19 cellular contexts compared by ENCODE assay signal in genomic region chr12:80001562-80001961, GRCh38.
DNase-seq lines count a peak whose midpoint lies in the region; ATAC-seq, FAIRE-seq and TF ChIP-seq lines count a peak whose summit lies in the region.
"Had no signal": no experiment of that assay in that cellular context is flagged by ENCODE, and none has a peak within 500 bp of the region (broad histone marks: within the 10 kb centered on the region; RNA-seq: fewer than 3 reads in every experiment).

No MANE protein-coding gene starts in this region.

- no peak overlapping the region for H4K5ac ChIP-seq in H1 (ENCODE audit: insufficient read length, low read depth, low read length)

- no peak for TF ChIP-seq POLR2A in H1 (IDR thresholded peaks at IDR 0.05; ENCODE audit: control extremely low read depth in 1 of 2, low read depth in 2 of 2, low read length in 2 of 2)

- no peaks in the 10 kb centered on the region for H3K23me2 ChIP-seq in H1 (ENCODE audit: low read depth, low read length)

- DNase-seq in H7 (peak; percentile 39), NCI-H69 (lab: John Stamatoyannopoulos, UW) (peak; percentile 58), H1 (ENCODE audit: low read depth in 1 of 2, low spot score in 2 of 2) (no peak), trophoblast cell (peak; percentile 78 to 91), NCI-H524 treated with DMSO at 0.1 percent for 48 hours (lab: John Stamatoyannopoulos, UW) (no peak), COR-L47 (lab: John Stamatoyannopoulos, UW) (no peak)
- DNase-seq: ACHN; CD8-positive, alpha-beta memory T cell; DMS153; EL; HCEC 1CT; MG63; NCI-H1092 treated with DMSO at 0.1 percent for 48 hours; NCI-H187 treated with DMSO at 0.1 percent for 48 hours; NCI-H526; Right ventricle myocardium superior; SK-N-SH had no signal

- H3K27ac ChIP-seq in H1 (ENCODE audit: low read depth, low read length) (no peak overlapping the region), trophoblast cell (ENCODE audit: low read depth, low read length) (no peak overlapping the region)
- H3K27ac ChIP-seq: KMS-11 had no signal

- peaks cover 0 to 6% (median 1%) of the 10 kb centered on the region in 4 experiments; a peak in 2 of 7 replicates for H3K4me1 ChIP-seq in H1 (replicated peaks in 1 of 4; ENCODE audit: control insufficient read depth in 3 of 4, insufficient read depth in 4 of 4, low read length in 3 of 4)
- H3K4me1 ChIP-seq in trophoblast cell (ENCODE audit: control insufficient read depth in 1 of 2, insufficient read depth in 2 of 2, low read length in 2 of 2): peaks cover 9 to 11% of the 10 kb centered on the region in 2 experiments

- no peak overlapping the region for H3K4me2 ChIP-seq in H1 (ENCODE audit: insufficient read depth in 1 of 2, low read depth in 2 of 2, low read length in 2 of 2)
- H3K4me2 ChIP-seq in trophoblast cell (ENCODE audit: low read length): no peak overlapping the region
- H3K4me2 ChIP-seq: KMS-11, SK-N-SH had no signal

- H3K9me3 ChIP-seq in H1 (ENCODE audit: insufficient read depth in 2 of 2, low read depth in 1 of 2, low read length in 1 of 2) (no peaks in the 10 kb centered on the region), trophoblast cell (ENCODE audit: insufficient read depth, low read depth, low read length) (no peaks in the 10 kb centered on the region)
- H3K9me3 ChIP-seq: MG63, SK-N-SH had no signal

- H3K14ac ChIP-seq in H1 (ENCODE audit: insufficient read length) (no peak overlapping the region), trophoblast cell (ENCODE audit: low read length) (no peak overlapping the region)

- H3K18ac ChIP-seq in H1 (ENCODE audit: extremely low read depth, low read length) (no peak overlapping the region), trophoblast cell (ENCODE audit: low read length) (no peak overlapping the region)

- TF ChIP-seq CTCF in H1 (IDR thresholded peaks at IDR 0.05; ENCODE audit: control extremely low read depth in 1 of 3, insufficient read depth in 1 of 3, low read depth in 1 of 3, low read length in 3 of 3): no peak

- H3K79me1 ChIP-seq in H1 (ENCODE audit: low read depth, low read length) (no peaks in the 10 kb centered on the region), trophoblast cell (ENCODE audit: low read length) (peaks cover 2% of the 10 kb centered on the region)

- WGBS in H1 (ENCODE audit: extremely low coverage in 1 of 2, insufficient coverage in 1 of 2, insufficient read length in 1 of 2, insufficient replicate concordance in 2 of 2, low coverage in 1 of 2, low lambda C conversion rate in 2 of 2, missing lambda C conversion rate in 1 of 2), 2 experiments: 94% methylated on average over 1 of the region's 1 CpG; no CpG with 5 or more reads in 1 of the 2 experiments
- WGBS in trophoblast cell (ENCODE audit: extremely low coverage, insufficient coverage, insufficient read length): no CpG with 5 or more reads among the region's 1 CpG

- no peak overlapping the region for H2BK5ac ChIP-seq in H1 (ENCODE audit: low read depth, low read length)
- H2BK5ac ChIP-seq in trophoblast cell (ENCODE audit: low read depth, low read length, poor library complexity): no peak overlapping the region

- H2BK15ac ChIP-seq in H1 (ENCODE audit: low read length): no peak overlapping the region

- FAIRE-seq in H1 (lab: Jason Lieb, UNC): no peak

- H2BK120ac ChIP-seq in H1 (replicated peaks; ENCODE audit: low read depth, low read length) (no peak overlapping the region), trophoblast cell (ENCODE audit: insufficient read depth, low read length, poor library complexity) (no peak overlapping the region)

- H2BK12ac ChIP-seq in H1 (ENCODE audit: low read depth, low read length): no peak overlapping the region
- H2BK12ac ChIP-seq in trophoblast cell (ENCODE audit: low read length): no peak overlapping the region

- no peak for ATAC-seq in HG02642 (IDR thresholded peaks at IDR 0.05; ENCODE audit: poor library complexity, unreplicated experiment)

- H4K12ac ChIP-seq in trophoblast cell (ENCODE audit: low read depth, low read length): no peak overlapping the region

- H3K23ac ChIP-seq in H1 (ENCODE audit: insufficient read length): no peak overlapping the region
- no peak overlapping the region for H3K23ac ChIP-seq in trophoblast cell (ENCODE audit: low read length)

- H2AFZ ChIP-seq in H1 (ENCODE audit: low read length): no peak overlapping the region
- H2AFZ ChIP-seq in trophoblast cell (ENCODE audit: insufficient read depth, low read length, poor library complexity): no peak overlapping the region

- CTCF ChIA-PET in H1 (lab: Charles Lee; ENCODE audit: partially characterized antibody): interaction anchor here (0.7 kb wide), 1 partner anchor 1358 kb away, joined by 3 read pairs; no protein-coding TSS in a partner anchor

- no peak overlapping the region for H3K9ac ChIP-seq in H1 (replicated peaks in 1 of 4; ENCODE audit: extremely low read depth in 1 of 4, low read depth in 3 of 4, low read length in 3 of 4)
- H3K9ac ChIP-seq in trophoblast cell (ENCODE audit: low read length): no peak overlapping the region
- H3K9ac ChIP-seq: KMS-11, SK-N-SH had no signal

- H4K8ac ChIP-seq in H1 (ENCODE audit: extremely low read depth, insufficient read depth, low read length) (no peak overlapping the region), trophoblast cell (ENCODE audit: low read depth, low read length) (no peak overlapping the region)

- no peaks in the 10 kb centered on the region for H4K20me1 ChIP-seq in H1 (replicated peaks in 1 of 2; ENCODE audit: control insufficient read depth in 1 of 2, insufficient read depth in 2 of 2, low read length in 2 of 2)

- no peaks in the 10 kb centered on the region for H3K27me3 ChIP-seq in H7 (ENCODE audit: control insufficient read depth, insufficient read depth, low read length)
- no peaks in the 10 kb centered on the region for H3K27me3 ChIP-seq in H1 (replicated peaks in 1 of 4; ENCODE audit: control insufficient read depth in 3 of 4, extremely low read depth in 1 of 4, insufficient read depth in 3 of 4, low read length in 3 of 4)
- H3K27me3 ChIP-seq in trophoblast cell (ENCODE audit: insufficient read depth, low read length): no peaks in the 10 kb centered on the region
- H3K27me3 ChIP-seq: MG63 had no signal

- no peak overlapping the region for H2AK5ac ChIP-seq in H1 (ENCODE audit: low read depth, low read length)
- H2AK5ac ChIP-seq in trophoblast cell (ENCODE audit: low read length): no peak overlapping the region

- H3K56ac ChIP-seq in H1 (replicated peaks; ENCODE audit: insufficient read length, low read depth, low read length): no peak overlapping the region

- H3K79me2 ChIP-seq in H1 (ENCODE audit: control insufficient read depth in 1 of 2, insufficient read depth in 2 of 2, low read length in 2 of 2): no peaks in the 10 kb centered on the region
- H3K79me2 ChIP-seq in trophoblast cell (ENCODE audit: control insufficient read depth, insufficient read depth, low read length, poor library complexity): no peaks in the 10 kb centered on the region

- H3K4me3 ChIP-seq in H7 (ENCODE audit: insufficient read depth, low read depth, low read length) (no peak overlapping the region), H1 (ENCODE audit: extremely low read depth in 1 of 4, insufficient read depth in 2 of 4, low read depth in 3 of 4, low read length in 4 of 4) (no peak overlapping the region), trophoblast cell (ENCODE audit: low read depth, low read length) (no peak overlapping the region)
- H3K4me3 ChIP-seq: MG63 had no signal

- TF ChIP-seq EP300 in H1 (IDR thresholded peaks at IDR 0.05; ENCODE audit: borderline replicate concordance in 1 of 2, low read depth in 2 of 2, low read length in 2 of 2): no peak

- H2BK20ac ChIP-seq in H1 (ENCODE audit: low read length): no peak overlapping the region

- POLR2A ChIA-PET in H1 (lab: Charles Lee; ENCODE audit: partially characterized antibody): interaction anchor here (1.9 kb wide), 1 partner anchor 9 kb away, joined by 6 read pairs; no protein-coding TSS in a partner anchor

- no peak overlapping the region for H3K4ac ChIP-seq in H1 (replicated peaks; ENCODE audit: insufficient read length, low read depth, low read length)
- H3K4ac ChIP-seq in trophoblast cell (ENCODE audit: low read depth, low read length): no peak overlapping the region

- TF ChIP-seq RAD21 in H1 (IDR thresholded peaks at IDR 0.05 in 1 of 2, conservative IDR thresholded peaks at IDR 0.05 in 1 of 2; ENCODE audit: low read depth in 2 of 2, low read length in 2 of 2): no peak

- no peaks in the 10 kb centered on the region for H3K36me3 ChIP-seq in H7 (replicated peaks; ENCODE audit: control insufficient read depth, insufficient read depth, low read length)
- H3K36me3 ChIP-seq in H1 (ENCODE audit: control insufficient read depth in 2 of 4, insufficient read depth in 4 of 4, low read length in 3 of 4): no peaks in the 10 kb centered on the region
- H3K36me3 ChIP-seq in trophoblast cell (ENCODE audit: control insufficient read depth in 1 of 2, insufficient read depth in 2 of 2, low read length in 2 of 2): no peaks in the 10 kb centered on the region
- H3K36me3 ChIP-seq: MG63 had no signal

- H4K91ac ChIP-seq in H1 (replicated peaks; ENCODE audit: insufficient read length, low read length) (no peak overlapping the region), trophoblast cell (ENCODE audit: low read depth, low read length) (no peak overlapping the region)

TF ChIP-seq in H1, 55 proteins besides CTCF, POLR2A, EP300 and RAD21:
- TF ChIP-seq PHF8 (conservative IDR thresholded peaks at IDR 0.05; ENCODE audit: low read depth, low read length) (no peak), SP1 (IDR thresholded peaks at IDR 0.05; ENCODE audit: low read depth, low read length) (0 out of 2 replicates have a peak, but pooled peaks have one; percentile 16), TEAD4 (IDR thresholded peaks at IDR 0.05; ENCODE audit: low read depth, low read length) (peak; percentile 67), BRCA1 (IDR thresholded peaks at IDR 0.05; ENCODE audit: low read depth, low read length) (no peak), TBP (IDR thresholded peaks at IDR 0.05; ENCODE audit: low read depth, low read length) (no peak)

Comparison
In these comparisons a context has a peak if more than half of its experiments do, and no peak if none do; other contexts are left out.
1. DNase-seq: peak in H7 (single experiment), NCI-H69 (single experiment) and trophoblast cell (2 of 2); none in H1 (0 of 2), NCI-H524 treated with DMSO at 0.1 percent for 48 hours (single experiment) and COR-L47 (single experiment).